Comparison of ENCODE assay signal across 20 cellular contexts in the genomic region with DNA sequence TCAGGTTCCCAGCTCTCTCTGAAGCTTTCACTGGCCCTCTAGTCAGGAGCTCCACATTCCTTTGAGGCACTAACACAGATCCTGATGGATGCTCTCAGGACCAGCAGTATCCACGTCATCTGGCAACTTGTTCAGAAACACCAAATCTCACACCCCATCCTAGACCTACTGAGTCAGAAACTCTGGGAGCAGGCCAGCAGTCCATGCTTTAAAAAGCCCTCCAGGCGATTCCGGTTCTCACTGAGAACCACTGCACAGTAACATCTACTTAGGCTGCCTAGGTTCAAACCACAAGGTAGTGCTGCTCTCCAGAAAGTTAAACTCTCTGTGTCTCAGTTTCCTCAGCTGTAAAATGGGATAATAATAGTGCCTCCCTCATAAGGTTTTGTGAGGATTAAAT. TPM values are rescaled to one million over a fixed set of nuclear protein-coding genes. Genes with fewer than 3 reads are reported as not detected.
DNase-seq lines count a peak whose midpoint lies in the region; ATAC-seq and TF ChIP-seq lines count a peak whose summit lies in the region.
"Had no signal": no experiment of that assay in that cellular context is flagged by ENCODE, and none has a peak within 500 bp of the region (broad histone marks: within the 10 kb centered on the region; RNA-seq: fewer than 3 reads in every experiment).

No MANE protein-coding gene starts in this region.

- H3K4me2 ChIP-seq in mammary epithelial cell (ENCODE audit: insufficient read depth, low read depth, low read length): no peak overlapping the region

- no peaks in the 10 kb centered on the region for H3K79me2 ChIP-seq in mammary epithelial cell (ENCODE audit: insufficient read depth, low read length)

- no peak overlapping the region for H2AFZ ChIP-seq in mammary epithelial cell (ENCODE audit: low read depth, low read length)

- H3K4me3 ChIP-seq in mammary epithelial cell (replicated peaks in 1 of 3; ENCODE audit: insufficient read depth in 1 of 3, low read depth in 2 of 3, low read length in 3 of 3) (no peak overlapping the region), A673 (ENCODE audit: low read depth, low read length, poor library complexity, severe bottlenecking) (no peak overlapping the region), lower lobe of right lung (no peak overlapping the region)
- H3K4me3 ChIP-seq: HAP-1, SK-N-MC had no signal

- no peak overlapping the region for H3K9ac ChIP-seq in mammary epithelial cell (ENCODE audit: insufficient read depth, low read length)

- H4K20me1 ChIP-seq in mammary epithelial cell (ENCODE audit: insufficient read depth, low read length): no peaks in the 10 kb centered on the region

- DNase-seq in Daoy (ENCODE audit: low read depth) (peak; percentile 7), M059J (ENCODE audit: low read depth) (peak; percentile 61), mammary epithelial cell (peak; percentile 39), A673 (ENCODE audit: low spot score) (no peak), lower lobe of right lung (no peak)
- DNase-seq in stimulated activated effector memory CD8-positive, alpha-beta T cell treated with anti-CD3 and anti-CD28 coated beads, Interleukin-12 subunit alpha, Interleukin-12 subunit beta, amount 100 ng/mL, for 72 hours (ENCODE audit: low spot score in 2 of 2): no peak
- DNase-seq: BE2C; CD4-positive, alpha-beta T cell; KG1; NCI-H1092; NCI-H146; NCI-H2081; NCI-H510A treated with DMSO at 0.1 percent for 48 hours; NCI-H82; Right ventricle myocardium superior had no signal

- no peak overlapping the region for H3K4me3 Mint-ChIP-seq in stimulated activated effector memory CD8-positive, alpha-beta T cell treated with anti-CD3 and anti-CD28 coated beads, Interleukin-12 subunit alpha, Interleukin-12 subunit beta, amount 100 ng/mL, for 72 hours
- H3K4me3 Mint-ChIP-seq: CD4-positive, alpha-beta T cell had no signal

- POLR2A ChIA-PET in A673 (lab: Charles Lee; ENCODE audit: low non-redundant PET): interaction anchor here (0.7 kb wide), 1 partner anchor 22 kb away, joined by 4 read pairs; no protein-coding TSS in a partner anchor

- intact Hi-C loops in mammary epithelial cell (cut with micrococcal nuclease) (no loop called here), A673 (cut with micrococcal nuclease; ENCODE audit: unreplicated experiment) (no loop called here), lower lobe of right lung (cut with DNase I) (no loop called here)

- BruUV-seq in mammary epithelial cell (replicated peaks; lab: Mats Ljungman, UMichigan) (no TSS peak), A673 (replicated peaks; lab: Mats Ljungman, UMichigan) (no TSS peak)

- H3K27me3 ChIP-seq in mammary epithelial cell (ENCODE audit: insufficient read depth, low read length) (no peaks in the 10 kb centered on the region), A673 (replicated peaks; ENCODE audit: insufficient read depth, low read depth, low read length, poor library complexity) (no peaks in the 10 kb centered on the region), lower lobe of right lung (ENCODE audit: low read depth) (no peaks in the 10 kb centered on the region)
- H3K27me3 ChIP-seq: BE2C had no signal

- in situ Hi-C loops in mammary epithelial cell (cut with MboI; ENCODE audit: low sequenced_read_pairs in 2 of 2): no loop called here

- 59% methylated on average over 3 of the region's 3 CpGs for WGBS in mammary epithelial cell (ENCODE audit: low coverage, missing lambda C conversion rate)

- H3K4me1 ChIP-seq in mammary epithelial cell (ENCODE audit: insufficient read depth, low read length): no peaks in the 10 kb centered on the region
- H3K4me1 ChIP-seq in A673 (ENCODE audit: insufficient read depth, low read length, poor library complexity, severe bottlenecking): no peaks in the 10 kb centered on the region
- H3K4me1 ChIP-seq in lower lobe of right lung: no peaks in the 10 kb centered on the region
- H3K4me1 ChIP-seq: BE2C, HAP-1 had no signal

- H3K36me3 ChIP-seq in mammary epithelial cell (ENCODE audit: insufficient read depth, low read length): no peaks in the 10 kb centered on the region
- no peaks in the 10 kb centered on the region for H3K36me3 ChIP-seq in A673 (ENCODE audit: insufficient read depth, low read length, poor library complexity, severe bottlenecking)
- no peaks in the 10 kb centered on the region for H3K36me3 ChIP-seq in lower lobe of right lung
- H3K36me3 ChIP-seq: BE2C, HAP-1 had no signal

- ATAC-seq in stimulated activated effector memory CD8-positive, alpha-beta T cell treated with anti-CD3 and anti-CD28 coated beads, Interleukin-12 subunit alpha, Interleukin-12 subunit beta, amount 100 ng/mL, for 72 hours: no peak
- ATAC-seq in GM21619 (IDR thresholded peaks at IDR 0.05; ENCODE audit: unreplicated experiment): no peak
- ATAC-seq in lower lobe of right lung: no peak
- ATAC-seq: Panc1 had no signal

- H3K9me3 Mint-ChIP-seq in stimulated activated effector memory CD8-positive, alpha-beta T cell treated with anti-CD3 and anti-CD28 coated beads, Interleukin-12 subunit alpha, Interleukin-12 subunit beta, amount 100 ng/mL, for 72 hours: peaks cover 3% of the 10 kb centered on the region

- TF ChIP-seq CTCF in mammary epithelial cell (conservative IDR thresholded peaks at IDR 0.05 in 1 of 2, IDR thresholded peaks at IDR 0.05 in 1 of 2; ENCODE audit: extremely low read depth in 1 of 2, insufficient read depth in 1 of 2, low read depth in 1 of 2, low read length in 2 of 2) (no peak), A673 (conservative IDR thresholded peaks at IDR 0.05; ENCODE audit: low read depth, low read length) (no peak), lower lobe of right lung (IDR thresholded peaks at IDR 0.05) (no peak)

- H3K27ac ChIP-seq in mammary epithelial cell (ENCODE audit: insufficient read depth, low read depth, low read length) (no peak overlapping the region), A673 (ENCODE audit: low read depth, low read length, poor library complexity, severe bottlenecking) (no peak overlapping the region), lower lobe of right lung (no peak overlapping the region)
- H3K27ac ChIP-seq: SK-N-MC had no signal

- peak overlapping the region; percentile 26 for H3K27ac Mint-ChIP-seq in stimulated activated effector memory CD8-positive, alpha-beta T cell treated with anti-CD3 and anti-CD28 coated beads, Interleukin-12 subunit alpha, Interleukin-12 subunit beta, amount 100 ng/mL, for 72 hours
- H3K27ac Mint-ChIP-seq: CD4-positive, alpha-beta T cell had no signal

- H3K9me3 ChIP-seq in mammary epithelial cell (replicated peaks; ENCODE audit: insufficient read depth, low read length) (peaks cover 3% of the 10 kb centered on the region), A673 (ENCODE audit: low read depth, low read length, poor library complexity, severe bottlenecking) (no peaks in the 10 kb centered on the region), lower lobe of right lung (no peaks in the 10 kb centered on the region)
- H3K9me3 ChIP-seq: BE2C had no signal

- no peaks in the 10 kb centered on the region for H3K4me1 Mint-ChIP-seq in stimulated activated effector memory CD8-positive, alpha-beta T cell treated with anti-CD3 and anti-CD28 coated beads, Interleukin-12 subunit alpha, Interleukin-12 subunit beta, amount 100 ng/mL, for 72 hours

- H3K36me3 Mint-ChIP-seq in stimulated activated effector memory CD8-positive, alpha-beta T cell treated with anti-CD3 and anti-CD28 coated beads, Interleukin-12 subunit alpha, Interleukin-12 subunit beta, amount 100 ng/mL, for 72 hours: no peaks in the 10 kb centered on the region

- CTCF ChIA-PET in mammary epithelial cell (lab: Charles Lee; ENCODE audit: low non-redundant PET): no interaction called here
- CTCF ChIA-PET in A673 (lab: Charles Lee): no interaction called here

- dilution Hi-C loops in mammary epithelial cell (cut with HindIII; ENCODE audit: low sequenced_read_pairs): no loop called here

RNA-seq across cellular contexts. Expression of gene CCDC158, which starts 55.3 kb away (rescaled TPM):
- not detected in 2 replicates for total RNA-seq in Daoy (2014; rRNA removed; shearing (Covaris generic))
- not detected in 2 replicates for total RNA-seq in M059J (2014; rRNA removed; shearing (Covaris generic))
- 1 to 10 TPM in 1 of 2 donors, not detected in 1; 3.0 TPM for total RNA-seq in mammary epithelial cell
- 0.02 TPM for polyA plus RNA-seq in mammary epithelial cell
- polyA minus RNA-seq in mammary epithelial cell: not detected
- total RNA-seq in A673 (2021): not detected in 2 replicates
- 0.74 TPM for total RNA-seq in lower lobe of right lung
- total RNA-seq: CD4-positive, alpha-beta T cell; G401 had no signal

RNA-seq across cellular contexts. Expression of gene STBD1, which starts 59.1 kb away (rescaled TPM):
- total RNA-seq in Daoy (2014; rRNA removed; shearing (Covaris generic)): 0.57 and 1.8 TPM in 2 replicates
- total RNA-seq in M059J (2014; rRNA removed; shearing (Covaris generic)): 4.0 and 6.2 TPM in 2 replicates
- total RNA-seq in mammary epithelial cell (10 to 100 TPM in 1 of 2 donors, 1 to 10 TPM in 1; 6.4 to 11.7 TPM), A673 (2021) (not detected in 2 replicates), lower lobe of right lung (5.5 TPM)
- polyA plus RNA-seq in mammary epithelial cell: 3.1 TPM
- 0.47 TPM for polyA minus RNA-seq in mammary epithelial cell

Comparison
In these comparisons a context has a peak if more than half of its experiments do, and no peak if none do; other contexts are left out.
1. DNase-seq: peak in Daoy (single experiment), M059J (single experiment) and mammary epithelial cell (single experiment); none in stimulated activated effector memory CD8-positive, alpha-beta T cell treated with anti-CD3 and anti-CD28 coated beads, Interleukin-12 subunit alpha, Interleukin-12 subunit beta, amount 100 ng/mL, for 72 hours (0 of 2), A673 (single experiment) and lower lobe of right lung (single experiment).